ENCODE assay signal across 11 cellular contexts in genomic region chr6:31661867-31662723, GRCh38. TPM values are rescaled to one million over a fixed set of nuclear protein-coding genes. Genes with fewer than 3 reads are reported as not detected.
A peak's percentile ranks its signal among the peaks of the same experiment; 100 is the strongest.
DNase-seq lines count a peak whose midpoint lies in the region; ATAC-seq and TF ChIP-seq lines count a peak whose summit lies in the region.
"Had no signal": no experiment of that assay in that cellular context is flagged by ENCODE, and none has a peak within 500 bp of the region (broad histone marks: within the 10 kb centered on the region; RNA-seq: fewer than 3 reads in every experiment).

No MANE protein-coding gene starts in this region.

- no peaks in the 10 kb centered on the region for H3K27me3 Mint-ChIP-seq in activated naive CD4-positive, alpha-beta T cell treated with anti-CD3 and anti-CD28 coated beads, Interleukin-2, amount 50 U/mL, for 24 hours
- H3K27me3 Mint-ChIP-seq in endothelial cell (ENCODE audit: unreplicated experiment), result peaks cover 10% of the 10 kb centered on the region

- H3K27ac Mint-ChIP-seq in activated naive CD4-positive, alpha-beta T cell treated with anti-CD3 and anti-CD28 coated beads, Interleukin-2, amount 50 U/mL, for 24 hours, result peak overlapping the region; percentile 55
- no peak overlapping the region for H3K27ac Mint-ChIP-seq in endothelial cell (ENCODE audit: unreplicated experiment)

- no peaks in the 10 kb centered on the region for H3K27me3 ChIP-seq in RWPE2 (ENCODE audit: insufficient read depth, poor library complexity, severe bottlenecking)
- H3K27me3 ChIP-seq in subcutaneous abdominal adipose tissue (ENCODE audit: control insufficient read depth in 5 of 5, insufficient read depth in 4 of 5, low read length in 5 of 5), result no peaks in the 10 kb centered on the region

- H3K36me3 Mint-ChIP-seq in activated naive CD4-positive, alpha-beta T cell treated with anti-CD3 and anti-CD28 coated beads, Interleukin-2, amount 50 U/mL, for 24 hours, result peaks cover 22% of the 10 kb centered on the region
- H3K36me3 Mint-ChIP-seq in endothelial cell (ENCODE audit: low read depth, unreplicated experiment), result peaks cover 8% of the 10 kb centered on the region

- no peak for TF ChIP-seq CTCF in RWPE2 (IDR thresholded peaks at IDR 0.05; ENCODE audit: poor library complexity, severe bottlenecking)
- TF ChIP-seq CTCF in endothelial cell (IDR thresholded peaks at IDR 0.05; ENCODE audit: unreplicated experiment), result no peak

- peak overlapping the region; percentile 49 for H3K4me3 Mint-ChIP-seq in activated naive CD4-positive, alpha-beta T cell treated with anti-CD3 and anti-CD28 coated beads, Interleukin-2, amount 50 U/mL, for 24 hours
- H3K4me3 Mint-ChIP-seq in endothelial cell (ENCODE audit: unreplicated experiment), result peak overlapping the region; percentile 69

- H3K9me3 ChIP-seq in RWPE2 (ENCODE audit: severe bottlenecking) (no peaks in the 10 kb centered on the region), subcutaneous abdominal adipose tissue (ENCODE audit: control insufficient read depth in 5 of 5, low read length in 5 of 5) (no peaks in the 10 kb centered on the region)
- H3K9me3 ChIP-seq: prostate gland had no signal

- H3K4me3 ChIP-seq in RWPE2 (ENCODE audit: severe bottlenecking) (no peak overlapping the region), subcutaneous abdominal adipose tissue (ENCODE audit: low read depth in 1 of 5, low read length in 5 of 5) (no peak overlapping the region)
- H3K4me3 ChIP-seq: prostate gland had no signal

- no peak overlapping the region for H3K9ac ChIP-seq in subcutaneous abdominal adipose tissue (ENCODE audit: low read length in 5 of 5)

- H3K36me3 ChIP-seq in RWPE2 (ENCODE audit: low read depth) (peaks cover 15% of the 10 kb centered on the region), subcutaneous abdominal adipose tissue (ENCODE audit: control insufficient read depth in 5 of 5, insufficient read depth in 5 of 5, low read length in 5 of 5) (peaks cover 0 to 27% (median 18%) of the 10 kb centered on the region in 5 donors)
- H3K36me3 ChIP-seq: prostate gland had no signal

- no peaks in the 10 kb centered on the region for H3K9me3 Mint-ChIP-seq in activated naive CD4-positive, alpha-beta T cell treated with anti-CD3 and anti-CD28 coated beads, Interleukin-2, amount 50 U/mL, for 24 hours
- no peaks in the 10 kb centered on the region for H3K9me3 Mint-ChIP-seq in endothelial cell (ENCODE audit: unreplicated experiment)

- no peak for DNase-seq in activated naive CD4-positive, alpha-beta T cell treated with Interleukin-2 at 50 U/mL for 16 hours
- no peak for DNase-seq in RWPE2 (ENCODE audit: low spot score)
- DNase-seq in endothelial cell (ENCODE audit: low spot score), result no peak
- DNase-seq in stimulated activated naive CD4-positive, alpha-beta T cell (lab: John Stamatoyannopoulos, UW), result no peak
- DNase-seq in globus pallidus (ENCODE audit: low spot score), result no peak
- no peak for DNase-seq in T-helper 9 cell
- DNase-seq: NCI-H2081 treated with DMSO at 0.1 percent for 48 hours, SHP77 treated with DMSO at 0.1 percent for 48 hours had no signal

- H3K27ac ChIP-seq in RWPE2 (ENCODE audit: poor library complexity, severe bottlenecking) (peak overlapping the region; percentile 68), subcutaneous abdominal adipose tissue (ENCODE audit: low read depth, low read length) (peak overlapping the region; percentile 37)

- H3K4me1 ChIP-seq in RWPE2 (ENCODE audit: insufficient read depth, poor library complexity, severe bottlenecking) (peaks cover 13% of the 10 kb centered on the region), subcutaneous abdominal adipose tissue (ENCODE audit: control insufficient read depth in 5 of 5, insufficient read depth in 5 of 5, low read length in 5 of 5) (peaks cover 19 to 76% (median 66%) of the 10 kb centered on the region in 5 donors)

- H3K4me1 Mint-ChIP-seq in activated naive CD4-positive, alpha-beta T cell treated with anti-CD3 and anti-CD28 coated beads, Interleukin-2, amount 50 U/mL, for 24 hours, result peaks cover 75% of the 10 kb centered on the region
- H3K4me1 Mint-ChIP-seq in endothelial cell (ENCODE audit: unreplicated experiment), result peaks cover 39% of the 10 kb centered on the region

- ATAC-seq in RWPE2 (ENCODE audit: low read depth), result no peak

RNA-seq across cellular contexts. Expression of gene C6orf47, which starts 1.5 kb away (rescaled TPM):
- 13.1 TPM for total RNA-seq in endothelial cell (ENCODE audit: unreplicated experiment)

RNA-seq across cellular contexts. Expression of gene GPANK1, which starts 2.7 kb away (rescaled TPM):
- 8.9 TPM for total RNA-seq in endothelial cell (ENCODE audit: unreplicated experiment)

RNA-seq across cellular contexts. Expression of gene CSNK2B, which starts 3.8 kb away (rescaled TPM):
- 164 TPM for total RNA-seq in endothelial cell (ENCODE audit: unreplicated experiment)

RNA-seq across cellular contexts. Expression of gene APOM, which starts 6.4 kb away (rescaled TPM):
- total RNA-seq in endothelial cell (ENCODE audit: unreplicated experiment), result 0.92 TPM

RNA-seq across cellular contexts. Expression of gene LY6G5B, which starts 7.7 kb away (rescaled TPM):
- 16.3 TPM for total RNA-seq in endothelial cell (ENCODE audit: unreplicated experiment)
